26 cellular contexts compared by ENCODE assay signal in genomic region chr2:100998235-100998573, GRCh38.
"Had no signal": no experiment of that assay in that cellular context is flagged by ENCODE, and none has a peak within 500 bp of the region (broad histone marks: within the 10 kb centered on the region; RNA-seq: fewer than 3 reads in every experiment).

No MANE protein-coding gene starts in this region.

- H3K36me3 ChIP-seq: breast epithelium, colonic mucosa, ovary had no signal

- H3K4me3 ChIP-seq: breast epithelium, colonic mucosa, dorsolateral prefrontal cortex, esophagus squamous epithelium, hepatocyte, left ventricle myocardium inferior, ovary, prostate gland, right atrium auricular region, tibial nerve had no signal

- H3K4me2 ChIP-seq: hepatocyte had no signal

- H3K4me1 ChIP-seq: colonic mucosa, prostate gland had no signal

- H2AFZ ChIP-seq: hepatocyte had no signal

- H3K27ac ChIP-seq: breast epithelium, colonic mucosa, dorsolateral prefrontal cortex, esophagus squamous epithelium, hepatocyte, left ventricle myocardium inferior, ovary, prostate gland, right atrium auricular region, tibial nerve had no signal

- DNase-seq: activated CD4-positive, alpha-beta T cell treated with anti-CD3 and anti-CD28 coated beads for 1 hour; activated CD4-positive, alpha-beta T cell treated with anti-CD3 and anti-CD28 coated beads, Interleukin-2, amount 50 U/mL, for 4 hours; activated naive CD4-positive, alpha-beta T cell; activated T-cell treated with anti-CD3 and anti-CD28 coated beads, Interleukin-2, amount 50 U/mL, for 4 hours; amniotic stem cell; colonic mucosa; dorsolateral prefrontal cortex; effector memory CD8-positive, alpha-beta T cell; esophagus squamous epithelium; foreskin melanocyte; kidney glomerular epithelial cell; left ventricle myocardium inferior; mammary epithelial cell; midbrain; ovary; small intestine; stimulated activated CD4-positive, alpha-beta T cell treated with anti-CD3 and anti-CD28 coated beads, Interleukin-2, amount 100 ng/mL, for 24 hours; stimulated activated naive CD8-positive, alpha-beta T cell treated with anti-CD3 and anti-CD28 coated beads, Interleukin-15, amount 100 ng/mL, for 72 hours; T-helper 9 cell had no signal

- H3K9me3 ChIP-seq: breast epithelium, colonic mucosa, esophagus squamous epithelium, left ventricle myocardium inferior, ovary, prostate gland, right atrium auricular region, tibial nerve had no signal

- H3K27me3 ChIP-seq: breast epithelium, colonic mucosa, dorsolateral prefrontal cortex, esophagus squamous epithelium, hepatocyte, ovary, right atrium auricular region, tibial nerve had no signal

- ATAC-seq: activated T-cell treated with anti-CD3 and anti-CD28 coated beads, Interleukin-2, amount 50 U/mL, for 4 hours; effector memory CD8-positive, alpha-beta T cell; natural killer cell treated with Interleukin-12 subunit alpha and Interleukin-12 subunit beta and Interleukin-15 and Interleukin-18, amount 100 ng/mL, for 72 hours; stimulated activated effector memory CD8-positive, alpha-beta T cell treated with anti-CD3 and anti-CD28 coated beads, Interleukin-12 subunit alpha, Interleukin-12 subunit beta, amount 100 ng/mL, for 72 hours; stimulated activated naive CD8-positive, alpha-beta T cell treated with anti-CD3 and anti-CD28 coated beads, Interleukin-15, amount 100 ng/mL, for 72 hours had no signal
